Comparison of ENCODE assay signal across 1 cellular context in the genomic region with DNA sequence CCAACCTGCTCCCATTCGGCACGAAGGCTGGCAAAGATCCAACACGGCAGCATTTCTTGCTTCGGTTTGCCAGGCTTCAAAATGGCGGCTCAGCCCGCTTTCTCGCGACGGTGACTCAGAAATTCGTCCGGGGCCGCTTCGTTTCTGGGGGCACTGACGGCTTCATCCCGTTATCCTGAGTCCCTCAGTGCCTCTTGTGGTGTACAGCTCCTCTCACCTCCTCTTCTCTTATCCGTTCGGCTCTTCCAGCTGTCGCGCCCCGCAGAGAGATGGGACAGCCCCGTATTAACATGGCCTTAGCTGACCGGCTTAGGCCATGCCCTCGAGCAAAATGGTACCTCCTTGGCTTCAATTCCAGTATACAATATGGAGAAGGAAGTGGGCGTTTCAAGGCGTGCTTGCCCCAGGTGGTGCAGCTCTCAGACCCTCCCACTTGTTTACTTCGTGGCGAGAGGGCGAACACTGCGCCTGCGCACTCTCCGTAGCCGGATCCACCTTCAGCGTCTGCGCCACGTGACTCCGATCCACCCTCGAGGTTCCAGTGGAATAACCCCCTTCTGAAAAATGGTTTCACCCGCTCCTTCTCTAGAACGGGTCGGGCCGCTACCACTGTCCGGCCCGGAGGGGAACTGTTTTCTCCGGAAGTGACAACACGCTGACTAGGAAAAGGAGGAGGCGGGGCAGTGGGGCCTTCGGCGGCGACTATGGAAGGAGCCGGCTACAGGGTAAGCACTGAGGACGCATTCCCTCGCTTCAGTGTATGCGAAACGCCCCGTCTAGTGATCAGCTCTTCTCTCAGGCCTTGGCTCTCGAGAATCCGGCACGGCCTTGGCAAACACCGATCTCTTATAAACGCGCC.
TF ChIP-seq lines count a peak whose summit lies in the region.

A gene (minus strand): TSS at position 336 of the 859 bp plus-strand sequence. CDS start 4,060 bp downstream, outside the sequence.
A gene (plus strand): TSS at position 683 of the 859 bp plus-strand sequence. CDS start 22 bp downstream, at position 705.

TF ChIP-seq in HepG2, 621 proteins besides CTCF, POLR2A, EP300 and RAD21 (continued from another document and continues in another):
- no peak for TF ChIP-seq ATF7-NPFF (CRISPR knock-in tag; IDR thresholded peaks at IDR 0.05; ENCODE audit: low read depth)
- no peak; the same call in 1 of the 2 replicates for TF ChIP-seq ZNF546 (CRISPR knock-in tag; conservative IDR thresholded peaks at IDR 0.05)
- peak; percentile 86 for TF ChIP-seq MYC (CRISPR knock-in tag; IDR thresholded peaks at IDR 0.05; ENCODE audit: borderline replicate concordance)
- TF ChIP-seq ZNF335 (CRISPR knock-in tag; IDR thresholded peaks at IDR 0.05), result 0 out of 2 replicates have a peak, but pooled peaks have one; percentile 4
- TF ChIP-seq NFYB (CRISPR knock-in tag; IDR thresholded peaks at IDR 0.05), result peak; percentile 39; the same call in 1 of the 2 replicates
- no peak for TF ChIP-seq ZZZ3 (CRISPR knock-in tag; IDR thresholded peaks at IDR 0.05; ENCODE audit: borderline replicate concordance)
- TF ChIP-seq ZNF572 (CRISPR knock-in tag; IDR thresholded peaks at IDR 0.05), result no peak
- TF ChIP-seq ZNF672 (CRISPR knock-in tag; IDR thresholded peaks at IDR 0.05), result no peak
- 0 out of 2 replicates have a peak, but pooled peaks have one; percentile 19 for TF ChIP-seq HOXD1 (CRISPR knock-in tag; IDR thresholded peaks at IDR 0.05)
- TF ChIP-seq, protein P1, sequence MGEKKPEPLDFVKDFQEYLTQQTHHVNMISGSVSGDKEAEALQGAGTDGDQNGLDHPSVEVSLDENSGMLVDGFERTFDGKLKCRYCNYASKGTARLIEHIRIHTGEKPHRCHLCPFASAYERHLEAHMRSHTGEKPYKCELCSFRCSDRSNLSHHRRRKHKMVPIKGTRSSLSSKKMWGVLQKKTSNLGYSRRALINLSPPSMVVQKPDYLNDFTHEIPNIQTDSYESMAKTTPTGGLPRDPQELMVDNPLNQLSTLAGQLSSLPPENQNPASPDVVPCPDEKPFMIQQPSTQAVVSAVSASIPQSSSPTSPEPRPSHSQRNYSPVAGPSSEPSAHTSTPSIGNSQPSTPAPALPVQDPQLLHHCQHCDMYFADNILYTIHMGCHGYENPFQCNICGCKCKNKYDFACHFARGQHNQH (CRISPR knock-in tag; IDR thresholded peaks at IDR 0.05), result 0 out of 2 replicates have a peak, but pooled peaks have one; percentile 6
- TF ChIP-seq HDAC2 (CRISPR knock-in tag; IDR thresholded peaks at IDR 0.05), result 0 out of 2 replicates have a peak, but pooled peaks have one; percentile 16
- TF ChIP-seq ZNF501 (CRISPR knock-in tag; IDR thresholded peaks at IDR 0.05), result peak; percentile 77; the same call in 1 of the 2 replicates
- TF ChIP-seq, protein P2, sequence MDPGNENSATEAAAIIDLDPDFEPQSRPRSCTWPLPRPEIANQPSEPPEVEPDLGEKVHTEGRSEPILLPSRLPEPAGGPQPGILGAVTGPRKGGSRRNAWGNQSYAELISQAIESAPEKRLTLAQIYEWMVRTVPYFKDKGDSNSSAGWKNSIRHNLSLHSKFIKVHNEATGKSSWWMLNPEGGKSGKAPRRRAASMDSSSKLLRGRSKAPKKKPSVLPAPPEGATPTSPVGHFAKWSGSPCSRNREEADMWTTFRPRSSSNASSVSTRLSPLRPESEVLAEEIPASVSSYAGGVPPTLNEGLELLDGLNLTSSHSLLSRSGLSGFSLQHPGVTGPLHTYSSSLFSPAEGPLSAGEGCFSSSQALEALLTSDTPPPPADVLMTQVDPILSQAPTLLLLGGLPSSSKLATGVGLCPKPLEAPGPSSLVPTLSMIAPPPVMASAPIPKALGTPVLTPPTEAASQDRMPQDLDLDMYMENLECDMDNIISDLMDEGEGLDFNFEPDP (CRISPR knock-in tag; conservative IDR thresholded peaks at IDR 0.05), result no peak
- no peak for TF ChIP-seq NR3C1 (CRISPR knock-in tag; IDR thresholded peaks at IDR 0.05)
- no peak; the same call in 1 of the 2 replicates for TF ChIP-seq SIN3A (IDR thresholded peaks at IDR 0.05; ENCODE audit: borderline replicate concordance, low read depth, low read length)
- no peak for TF ChIP-seq NBN (conservative IDR thresholded peaks at IDR 0.05)
- no peak for TF ChIP-seq HOXA9 (CRISPR knock-in tag; IDR thresholded peaks at IDR 0.05; ENCODE audit: borderline replicate concordance)
- no peak for TF ChIP-seq SMARCC2 (IDR thresholded peaks at IDR 0.05)
- TF ChIP-seq NR2F6 (IDR thresholded peaks at IDR 0.05), result no peak; the same call in 1 of the 2 replicates
- peak; percentile 7; the same call in 1 of the 2 replicates for TF ChIP-seq NR2F6 (CRISPR knock-in tag; IDR thresholded peaks at IDR 0.05)
- TF ChIP-seq, protein P3, sequence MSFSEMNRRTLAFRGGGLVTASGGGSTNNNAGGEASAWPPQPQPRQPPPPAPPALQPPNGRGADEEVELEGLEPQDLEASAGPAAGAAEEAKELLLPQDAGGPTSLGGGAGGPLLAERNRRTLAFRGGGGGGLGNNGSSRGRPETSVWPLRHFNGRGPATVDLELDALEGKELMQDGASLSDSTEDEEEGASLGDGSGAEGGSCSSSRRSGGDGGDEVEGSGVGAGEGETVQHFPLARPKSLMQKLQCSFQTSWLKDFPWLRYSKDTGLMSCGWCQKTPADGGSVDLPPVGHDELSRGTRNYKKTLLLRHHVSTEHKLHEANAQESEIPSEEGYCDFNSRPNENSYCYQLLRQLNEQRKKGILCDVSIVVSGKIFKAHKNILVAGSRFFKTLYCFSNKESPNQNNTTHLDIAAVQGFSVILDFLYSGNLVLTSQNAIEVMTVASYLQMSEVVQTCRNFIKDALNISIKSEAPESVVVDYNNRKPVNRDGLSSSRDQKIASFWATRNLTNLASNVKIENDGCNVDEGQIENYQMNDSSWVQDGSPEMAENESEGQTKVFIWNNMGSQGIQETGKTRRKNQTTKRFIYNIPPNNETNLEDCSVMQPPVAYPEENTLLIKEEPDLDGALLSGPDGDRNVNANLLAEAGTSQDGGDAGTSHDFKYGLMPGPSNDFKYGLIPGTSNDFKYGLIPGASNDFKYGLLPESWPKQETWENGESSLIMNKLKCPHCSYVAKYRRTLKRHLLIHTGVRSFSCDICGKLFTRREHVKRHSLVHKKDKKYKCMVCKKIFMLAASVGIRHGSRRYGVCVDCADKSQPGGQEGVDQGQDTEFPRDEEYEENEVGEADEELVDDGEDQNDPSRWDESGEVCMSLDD (CRISPR knock-in tag; IDR thresholded peaks at IDR 0.05; ENCODE audit: borderline replicate concordance), result no peak
- TF ChIP-seq, protein P4, sequence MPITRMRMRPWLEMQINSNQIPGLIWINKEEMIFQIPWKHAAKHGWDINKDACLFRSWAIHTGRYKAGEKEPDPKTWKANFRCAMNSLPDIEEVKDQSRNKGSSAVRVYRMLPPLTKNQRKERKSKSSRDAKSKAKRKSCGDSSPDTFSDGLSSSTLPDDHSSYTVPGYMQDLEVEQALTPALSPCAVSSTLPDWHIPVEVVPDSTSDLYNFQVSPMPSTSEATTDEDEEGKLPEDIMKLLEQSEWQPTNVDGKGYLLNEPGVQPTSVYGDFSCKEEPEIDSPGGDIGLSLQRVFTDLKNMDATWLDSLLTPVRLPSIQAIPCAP (CRISPR knock-in tag; IDR thresholded peaks at IDR 0.05; ENCODE audit: low read depth), result no peak
- no peak for TF ChIP-seq NAIF1 (CRISPR knock-in tag; IDR thresholded peaks at IDR 0.05; ENCODE audit: borderline replicate concordance)
- TF ChIP-seq CBX2 (IDR thresholded peaks at IDR 0.05; ENCODE audit: low read depth, low read length), result no peak
- no peak for TF ChIP-seq CBX2 (CRISPR knock-in tag; IDR thresholded peaks at IDR 0.05; ENCODE audit: low read depth)
- TF ChIP-seq, protein P5, sequence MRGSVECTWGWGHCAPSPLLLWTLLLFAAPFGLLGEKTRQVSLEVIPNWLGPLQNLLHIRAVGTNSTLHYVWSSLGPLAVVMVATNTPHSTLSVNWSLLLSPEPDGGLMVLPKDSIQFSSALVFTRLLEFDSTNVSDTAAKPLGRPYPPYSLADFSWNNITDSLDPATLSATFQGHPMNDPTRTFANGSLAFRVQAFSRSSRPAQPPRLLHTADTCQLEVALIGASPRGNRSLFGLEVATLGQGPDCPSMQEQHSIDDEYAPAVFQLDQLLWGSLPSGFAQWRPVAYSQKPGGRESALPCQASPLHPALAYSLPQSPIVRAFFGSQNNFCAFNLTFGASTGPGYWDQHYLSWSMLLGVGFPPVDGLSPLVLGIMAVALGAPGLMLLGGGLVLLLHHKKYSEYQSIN (CRISPR knock-in tag; IDR thresholded peaks at IDR 0.05; ENCODE audit: borderline replicate concordance), result no peak
- TF ChIP-seq ATF1 (CRISPR knock-in tag; IDR thresholded peaks at IDR 0.05), result peak; percentile 87
- peak; percentile 88 for TF ChIP-seq NFIC (IDR thresholded peaks at IDR 0.05; ENCODE audit: low read length)
- no peak for TF ChIP-seq SIX4 (CRISPR knock-in tag; IDR thresholded peaks at IDR 0.05)
- no peak for TF ChIP-seq KDM1A (CRISPR knock-in tag; IDR thresholded peaks at IDR 0.05)
- peak; percentile 46 for TF ChIP-seq PHF5A (CRISPR knock-in tag; IDR thresholded peaks at IDR 0.05; ENCODE audit: low read depth, unreplicated experiment)
- TF ChIP-seq, protein P6, sequence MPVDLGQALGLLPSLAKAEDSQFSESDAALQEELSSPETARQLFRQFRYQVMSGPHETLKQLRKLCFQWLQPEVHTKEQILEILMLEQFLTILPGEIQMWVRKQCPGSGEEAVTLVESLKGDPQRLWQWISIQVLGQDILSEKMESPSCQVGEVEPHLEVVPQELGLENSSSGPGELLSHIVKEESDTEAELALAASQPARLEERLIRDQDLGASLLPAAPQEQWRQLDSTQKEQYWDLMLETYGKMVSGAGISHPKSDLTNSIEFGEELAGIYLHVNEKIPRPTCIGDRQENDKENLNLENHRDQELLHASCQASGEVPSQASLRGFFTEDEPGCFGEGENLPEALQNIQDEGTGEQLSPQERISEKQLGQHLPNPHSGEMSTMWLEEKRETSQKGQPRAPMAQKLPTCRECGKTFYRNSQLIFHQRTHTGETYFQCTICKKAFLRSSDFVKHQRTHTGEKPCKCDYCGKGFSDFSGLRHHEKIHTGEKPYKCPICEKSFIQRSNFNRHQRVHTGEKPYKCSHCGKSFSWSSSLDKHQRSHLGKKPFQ (CRISPR knock-in tag; IDR thresholded peaks at IDR 0.05; ENCODE audit: insufficient replicate concordance), result no peak
- peak; percentile 5; the same call in 1 of the 2 replicates for TF ChIP-seq ETV6 (CRISPR knock-in tag; conservative IDR thresholded peaks at IDR 0.05)
- TF ChIP-seq KLF15 (CRISPR knock-in tag; IDR thresholded peaks at IDR 0.05; ENCODE audit: borderline replicate concordance), result no peak
- TF ChIP-seq WIZ (CRISPR knock-in tag; IDR thresholded peaks at IDR 0.05), result no peak
- TF ChIP-seq ADNP (CRISPR knock-in tag; IDR thresholded peaks at IDR 0.05), result no peak
- TF ChIP-seq CCDC6 (CRISPR knock-in tag; IDR thresholded peaks at IDR 0.05), result 0 out of 2 replicates have a peak, but pooled peaks have one; percentile 73
- TF ChIP-seq ZNF3 (CRISPR knock-in tag; IDR thresholded peaks at IDR 0.05), result no peak
- no peak; the same call in 1 of the 2 replicates for TF ChIP-seq KDM5B (CRISPR knock-in tag; IDR thresholded peaks at IDR 0.05; ENCODE audit: borderline replicate concordance)
- TF ChIP-seq ZFP82 (CRISPR knock-in tag; IDR thresholded peaks at IDR 0.05; ENCODE audit: borderline replicate concordance), result peak; percentile 10; the same call in 1 of the 2 replicates
- no peak for TF ChIP-seq CEBPB (IDR thresholded peaks at IDR 0.05; ENCODE audit: borderline replicate concordance, low read depth, low read length)
- no peak for TF ChIP-seq SRSF1 (optimal IDR thresholded peaks at IDR 0.05; ENCODE audit: low read depth, low read length)
- TF ChIP-seq ZNF619 (CRISPR knock-in tag; IDR thresholded peaks at IDR 0.05), result no peak
- TF ChIP-seq PHF20 (CRISPR knock-in tag; IDR thresholded peaks at IDR 0.05), result peak; percentile 65
- no peak for TF ChIP-seq ZNF101 (CRISPR knock-in tag; IDR thresholded peaks at IDR 0.05; ENCODE audit: borderline replicate concordance, low read depth)
- TF ChIP-seq ZNF850 (CRISPR knock-in tag; conservative IDR thresholded peaks at IDR 0.05), result no peak
- peak; percentile 52; the same call in 1 of the 2 replicates for TF ChIP-seq ZKSCAN8 (CRISPR knock-in tag; IDR thresholded peaks at IDR 0.05; ENCODE audit: borderline replicate concordance)
- no peak for TF ChIP-seq CENPX (CRISPR knock-in tag; IDR thresholded peaks at IDR 0.05)
- no peak for TF ChIP-seq ESRRA (CRISPR knock-in tag; IDR thresholded peaks at IDR 0.05; ENCODE audit: low read depth)
- TF ChIP-seq, protein P7, sequence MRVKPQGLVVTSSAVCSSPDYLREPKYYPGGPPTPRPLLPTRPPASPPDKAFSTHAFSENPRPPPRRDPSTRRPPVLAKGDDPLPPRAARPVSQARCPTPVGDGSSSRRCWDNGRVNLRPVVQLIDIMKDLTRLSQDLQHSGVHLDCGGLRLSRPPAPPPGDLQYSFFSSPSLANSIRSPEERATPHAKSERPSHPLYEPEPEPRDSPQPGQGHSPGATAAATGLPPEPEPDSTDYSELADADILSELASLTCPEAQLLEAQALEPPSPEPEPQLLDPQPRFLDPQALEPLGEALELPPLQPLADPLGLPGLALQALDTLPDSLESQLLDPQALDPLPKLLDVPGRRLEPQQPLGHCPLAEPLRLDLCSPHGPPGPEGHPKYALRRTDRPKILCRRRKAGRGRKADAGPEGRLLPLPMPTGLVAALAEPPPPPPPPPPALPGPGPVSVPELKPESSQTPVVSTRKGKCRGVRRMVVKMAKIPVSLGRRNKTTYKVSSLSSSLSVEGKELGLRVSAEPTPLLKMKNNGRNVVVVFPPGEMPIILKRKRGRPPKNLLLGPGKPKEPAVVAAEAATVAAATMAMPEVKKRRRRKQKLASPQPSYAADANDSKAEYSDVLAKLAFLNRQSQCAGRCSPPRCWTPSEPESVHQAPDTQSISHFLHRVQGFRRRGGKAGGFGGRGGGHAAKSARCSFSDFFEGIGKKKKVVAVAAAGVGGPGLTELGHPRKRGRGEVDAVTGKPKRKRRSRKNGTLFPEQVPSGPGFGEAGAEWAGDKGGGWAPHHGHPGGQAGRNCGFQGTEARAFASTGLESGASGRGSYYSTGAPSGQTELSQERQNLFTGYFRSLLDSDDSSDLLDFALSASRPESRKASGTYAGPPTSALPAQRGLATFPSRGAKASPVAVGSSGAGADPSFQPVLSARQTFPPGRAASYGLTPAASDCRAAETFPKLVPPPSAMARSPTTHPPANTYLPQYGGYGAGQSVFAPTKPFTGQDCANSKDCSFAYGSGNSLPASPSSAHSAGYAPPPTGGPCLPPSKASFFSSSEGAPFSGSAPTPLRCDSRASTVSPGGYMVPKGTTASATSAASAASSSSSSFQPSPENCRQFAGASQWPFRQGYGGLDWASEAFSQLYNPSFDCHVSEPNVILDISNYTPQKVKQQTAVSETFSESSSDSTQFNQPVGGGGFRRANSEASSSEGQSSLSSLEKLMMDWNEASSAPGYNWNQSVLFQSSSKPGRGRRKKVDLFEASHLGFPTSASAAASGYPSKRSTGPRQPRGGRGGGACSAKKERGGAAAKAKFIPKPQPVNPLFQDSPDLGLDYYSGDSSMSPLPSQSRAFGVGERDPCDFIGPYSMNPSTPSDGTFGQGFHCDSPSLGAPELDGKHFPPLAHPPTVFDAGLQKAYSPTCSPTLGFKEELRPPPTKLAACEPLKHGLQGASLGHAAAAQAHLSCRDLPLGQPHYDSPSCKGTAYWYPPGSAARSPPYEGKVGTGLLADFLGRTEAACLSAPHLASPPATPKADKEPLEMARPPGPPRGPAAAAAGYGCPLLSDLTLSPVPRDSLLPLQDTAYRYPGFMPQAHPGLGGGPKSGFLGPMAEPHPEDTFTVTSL (CRISPR knock-in tag; IDR thresholded peaks at IDR 0.05; ENCODE audit: borderline replicate concordance), result no peak
- 0 out of 2 replicates have a peak, but pooled peaks have one; percentile 7 for TF ChIP-seq RELA (CRISPR knock-in tag; IDR thresholded peaks at IDR 0.05)
- TF ChIP-seq ZMYM4 (CRISPR knock-in tag; IDR thresholded peaks at IDR 0.05), result no peak
- no peak for TF ChIP-seq SATB2 (CRISPR knock-in tag; IDR thresholded peaks at IDR 0.05)
